23 cellular contexts compared by ENCODE assay signal in the genomic region with DNA sequence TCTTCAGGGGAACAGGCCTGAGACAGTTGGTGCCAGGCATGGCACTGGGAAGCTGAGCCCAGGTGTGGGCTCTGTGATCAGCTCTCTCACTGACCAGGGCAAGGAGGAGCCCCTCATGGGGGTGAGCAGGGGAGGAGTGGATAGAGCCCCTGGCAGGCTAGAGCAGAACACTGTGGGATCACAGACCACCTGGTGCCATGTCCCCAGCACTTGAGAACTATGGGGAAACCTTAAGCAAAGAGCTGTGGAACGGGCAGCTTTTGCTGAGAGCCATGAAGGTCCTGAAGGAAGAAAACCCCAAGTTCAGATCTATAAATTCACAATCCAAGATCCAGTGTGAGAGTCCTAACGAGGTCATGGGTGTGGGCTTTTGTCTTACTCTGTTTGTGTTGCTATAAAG. TPM values are rescaled to one million over a fixed set of nuclear protein-coding genes. Genes with fewer than 3 reads are reported as not detected.
"Had no signal": no experiment of that assay in that cellular context is flagged by ENCODE, and none has a peak within 500 bp of the region (broad histone marks: within the 10 kb centered on the region; RNA-seq: fewer than 3 reads in every experiment).

No MANE protein-coding gene starts in this region.

- ATAC-seq: gastrocnemius medialis; heart right ventricle; stimulated activated memory B cell treated with anti-CD40 and anti-IgM and Interleukin-4, amounts not matched to agents 10 μg/mL and 1 μg/mL and 100 μg/mL, for 72 hours had no signal

- H3K4me3 Mint-ChIP-seq: nephron progenitor cell; stimulated activated memory B cell treated with anti-CD40 and anti-IgM and Interleukin-4, amounts not matched to agents 10 μg/mL and 1 μg/mL and 100 μg/mL, for 72 hours; stimulated activated naive CD8-positive, alpha-beta T cell treated with anti-CD3 and anti-CD28 coated beads, Interleukin-15, Interleukin-2, amounts not matched to agents 100 ng/mL and 50 ng/mL, for 24 hours had no signal

- H3K36me3 Mint-ChIP-seq: stimulated activated memory B cell treated with anti-CD40 and anti-IgM and Interleukin-4, amounts not matched to agents 10 μg/mL and 1 μg/mL and 100 μg/mL, for 72 hours had no signal

- H3K27ac ChIP-seq: dorsolateral prefrontal cortex, gastrocnemius medialis, heart right ventricle, left ventricle myocardium inferior, lower lobe of right lung, ovary, prostate gland, tibial artery, upper lobe of left lung, uterus had no signal

- H3K9me3 ChIP-seq: gastrocnemius medialis, left ventricle myocardium inferior, lower lobe of right lung, ovary, prostate gland, upper lobe of left lung, uterus had no signal

- H3K36me3 ChIP-seq: gastrocnemius medialis, heart right ventricle, left ventricle myocardium inferior, lower lobe of right lung, ovary, prostate gland, tibial artery, upper lobe of left lung, uterus had no signal

- H3K4me3 ChIP-seq: dorsolateral prefrontal cortex, gastrocnemius medialis, heart right ventricle, left ventricle myocardium inferior, lower lobe of right lung, ovary, prostate gland, tibial artery, upper lobe of left lung, uterus had no signal

- DNase-seq: cortex of kidney; effector memory CD4-positive, alpha-beta T cell; gastrocnemius medialis; heart right ventricle; hypothalamus; left ventricle myocardium inferior; mesenchymal stem cell; midbrain; nephron progenitor cell; stimulated activated CD4-positive, alpha-beta T cell treated with anti-CD3 and anti-CD28 coated beads, Interleukin-4, amount 100 ng/mL, for 1 hour; tibial artery; upper lobe of left lung; uterus had no signal

- H3K4me1 Mint-ChIP-seq: stimulated activated memory B cell treated with anti-CD40 and anti-IgM and Interleukin-4, amounts not matched to agents 10 μg/mL and 1 μg/mL and 100 μg/mL, for 72 hours had no signal

- H3K27ac Mint-ChIP-seq: nephron progenitor cell; stimulated activated memory B cell treated with anti-CD40 and anti-IgM and Interleukin-4, amounts not matched to agents 10 μg/mL and 1 μg/mL and 100 μg/mL, for 72 hours; stimulated activated naive CD8-positive, alpha-beta T cell treated with anti-CD3 and anti-CD28 coated beads, Interleukin-15, Interleukin-2, amounts not matched to agents 100 ng/mL and 50 ng/mL, for 24 hours had no signal

- H3K4me1 ChIP-seq: gastrocnemius medialis, heart right ventricle, left ventricle myocardium inferior, lower lobe of right lung, prostate gland, tibial artery, upper lobe of left lung, uterus had no signal

- H3K27me3 ChIP-seq: ovary, upper lobe of left lung, uterus had no signal

RNA-seq across cellular contexts. Expression of a gene that starts 46.6 kb away (rescaled TPM):
- total RNA-seq: fibroblast of villous mesenchyme, gastrocnemius medialis, heart right ventricle, left ventricle myocardium inferior, lower lobe of right lung, upper lobe of left lung had no signal

RNA-seq across cellular contexts. Expression of a gene that starts 52.2 kb away (rescaled TPM):
- total RNA-seq: fibroblast of villous mesenchyme, gastrocnemius medialis, left ventricle myocardium inferior, renal cortical epithelial cell had no signal

RNA-seq across cellular contexts. Expression of a gene that starts 57.2 kb away (rescaled TPM):
- total RNA-seq: dorsolateral prefrontal cortex, esophagus mucosa, fibroblast of villous mesenchyme, gastrocnemius medialis, left ventricle myocardium inferior, lower lobe of right lung, prostate gland, renal cortical epithelial cell, temporal lobe, uterus had no signal
